9 cellular contexts compared by ENCODE assay signal in genomic region chr2:16454621-16455020, GRCh38.
"Had no signal": no experiment of that assay in that cellular context is flagged by ENCODE, and none has a peak within 500 bp of the region (broad histone marks: within the 10 kb centered on the region; RNA-seq: fewer than 3 reads in every experiment).

No MANE protein-coding gene starts in this region.

- H3K4me3 Mint-ChIP-seq: HFFc6 had no signal

- H3K9ac ChIP-seq: KMS-11 had no signal

- H3K27ac ChIP-seq: KMS-11 had no signal

- DNase-seq: GOT3, H7, HFFc6, IMR-90, KBM-7 had no signal

- H3K4me1 ChIP-seq: HAP-1 had no signal

- H3K9me3 ChIP-seq: HAP-1 had no signal

- FAIRE-seq: HTR-8/SVneo had no signal

- H3K4me3 ChIP-seq: HAP-1 had no signal

- H3K27ac Mint-ChIP-seq: HFFc6 had no signal

- ATAC-seq: HCT116 had no signal

- H3K4me2 ChIP-seq: KMS-11 had no signal

- H3K36me3 ChIP-seq: HAP-1 had no signal
